Comparison of ENCODE assay signal across 12 cellular contexts in genomic region chr3:24389108-24390090, GRCh38.
DNase-seq lines count a peak whose midpoint lies in the region; ATAC-seq and TF ChIP-seq lines count a peak whose summit lies in the region.
"Had no signal": no experiment of that assay in that cellular context is flagged by ENCODE, and none has a peak within 500 bp of the region (broad histone marks: within the 10 kb centered on the region; RNA-seq: fewer than 3 reads in every experiment).

No MANE protein-coding gene starts in this region.

- H3K79me2 ChIP-seq in mammary epithelial cell (ENCODE audit: insufficient read depth, low read length) (no peaks in the 10 kb centered on the region), smooth muscle cell (ENCODE audit: low read depth) (no peaks in the 10 kb centered on the region)

- TF ChIP-seq CTCF in mammary epithelial cell (conservative IDR thresholded peaks at IDR 0.05 in 1 of 2, IDR thresholded peaks at IDR 0.05 in 1 of 2; ENCODE audit: extremely low read depth in 1 of 2, insufficient read depth in 1 of 2, low read depth in 1 of 2, low read length in 2 of 2) (no peak), smooth muscle cell (IDR thresholded peaks at IDR 0.05; ENCODE audit: borderline replicate concordance, insufficient read depth, poor library complexity, severe bottlenecking) (no peak)

- H3K4me3 ChIP-seq in HAP-1 (no peak overlapping the region), mammary epithelial cell (replicated peaks in 1 of 3; ENCODE audit: insufficient read depth in 1 of 3, low read depth in 2 of 3, low read length in 3 of 3) (no peak overlapping the region), smooth muscle cell (no peak overlapping the region)
- H3K4me3 ChIP-seq: lung had no signal

- 19% methylated on average over 6 of the region's 6 CpGs for WGBS in mammary epithelial cell (ENCODE audit: low coverage, missing lambda C conversion rate)
- 63% methylated on average over 6 of the region's 6 CpGs for WGBS in smooth muscle cell (ENCODE audit: low lambda C conversion rate)

- H3K4me2 ChIP-seq in mammary epithelial cell (ENCODE audit: insufficient read depth, low read depth, low read length) (peak overlapping the region; percentile 48), smooth muscle cell (peak overlapping the region; percentile 40)

- CTCF ChIA-PET in mammary epithelial cell (lab: Charles Lee; ENCODE audit: low non-redundant PET): interaction anchor here (0.5 kb wide), 1 partner anchor 18 kb away, joined by 3 read pairs; no protein-coding TSS in a partner anchor

- no peaks in the 10 kb centered on the region for H3F3A ChIP-seq in smooth muscle cell (ENCODE audit: low read depth)

- H4K20me1 ChIP-seq in mammary epithelial cell (ENCODE audit: insufficient read depth, low read length) (no peaks in the 10 kb centered on the region), smooth muscle cell (ENCODE audit: low read depth) (peaks cover 3% of the 10 kb centered on the region)

- no peaks in the 10 kb centered on the region for H3K27me3 ChIP-seq in HAP-1 (ENCODE audit: low read depth)
- no peaks in the 10 kb centered on the region for H3K27me3 ChIP-seq in mammary epithelial cell (ENCODE audit: insufficient read depth, low read length)
- no peaks in the 10 kb centered on the region for H3K27me3 ChIP-seq in smooth muscle cell (ENCODE audit: low read depth)

- no peaks in the 10 kb centered on the region for H3K36me3 ChIP-seq in HAP-1 (replicated peaks)
- no peaks in the 10 kb centered on the region for H3K36me3 ChIP-seq in mammary epithelial cell (ENCODE audit: insufficient read depth, low read length)
- no peaks in the 10 kb centered on the region for H3K36me3 ChIP-seq in smooth muscle cell (ENCODE audit: low read depth)

- ATAC-seq in HG02763 (IDR thresholded peaks at IDR 0.05; ENCODE audit: unreplicated experiment): no peak
- no peak for ATAC-seq in HG03457 (IDR thresholded peaks at IDR 0.05; ENCODE audit: unreplicated experiment)
- ATAC-seq in GM19023 (IDR thresholded peaks at IDR 0.05; ENCODE audit: unreplicated experiment): no peak

- no TSS peak for BruUV-seq in mammary epithelial cell (replicated peaks; lab: Mats Ljungman, UMichigan)

- intact Hi-C loops in mammary epithelial cell (cut with micrococcal nuclease): no loop called here

- dilution Hi-C loops in mammary epithelial cell (cut with HindIII; ENCODE audit: low sequenced_read_pairs): no loop called here

- DNase-seq in HAP-1 (ENCODE audit: low spot score in 2 of 2) (peak; percentile 42 to 72), mammary epithelial cell (peak; percentile 31), kidney tubule cell (ENCODE audit: low spot score) (peak; percentile 62), smooth muscle cell (lab: John Stamatoyannopoulos, UW; ENCODE audit: unreplicated experiment) (no peak), pons (ENCODE audit: low spot score) (no peak)
- DNase-seq: activated B cell treated with CpG ODN at 0.5 μM for 24 hours, DMS79, substantia nigra had no signal

- H3K9ac ChIP-seq in mammary epithelial cell (ENCODE audit: insufficient read depth, low read length) (no peak overlapping the region), smooth muscle cell (ENCODE audit: low read depth) (peak overlapping the region; percentile 31)

- H3K9me3 ChIP-seq in HAP-1: no peaks in the 10 kb centered on the region
- H3K9me3 ChIP-seq in mammary epithelial cell (replicated peaks; ENCODE audit: insufficient read depth, low read length): no peaks in the 10 kb centered on the region
- no peaks in the 10 kb centered on the region for H3K9me3 ChIP-seq in smooth muscle cell (replicated peaks; ENCODE audit: low read depth)

- H2AFZ ChIP-seq in mammary epithelial cell (ENCODE audit: low read depth, low read length): peak overlapping the region; percentile 49
- H2AFZ ChIP-seq in smooth muscle cell (ENCODE audit: low read depth): no peak overlapping the region

- peaks cover 26% of the 10 kb centered on the region for H3K4me1 ChIP-seq in HAP-1
- H3K4me1 ChIP-seq in mammary epithelial cell (ENCODE audit: insufficient read depth, low read length): peaks cover 38% of the 10 kb centered on the region
- H3K4me1 ChIP-seq in smooth muscle cell (ENCODE audit: low read depth): peaks cover 11% of the 10 kb centered on the region

- in situ Hi-C loops in HAP-1 (cut with MboI; ENCODE audit: low sequenced_read_pairs) (no loop called here), mammary epithelial cell (cut with MboI; ENCODE audit: low sequenced_read_pairs in 2 of 2) (no loop called here)

- H3K27ac ChIP-seq in mammary epithelial cell (ENCODE audit: insufficient read depth, low read depth, low read length) (no peak overlapping the region), smooth muscle cell (ENCODE audit: low read depth) (peak overlapping the region; percentile 69)

Comparison
In these comparisons a context has a peak if more than half of its experiments do, and no peak if none do; other contexts are left out.
1. DNase-seq: peak in HAP-1 (2 of 2), mammary epithelial cell (single experiment) and kidney tubule cell (single experiment); none in smooth muscle cell (single experiment) and pons (single experiment).